22 cellular contexts compared by ENCODE assay signal in genomic region chr11:75911459-75911858, GRCh38.
"Had no signal": no experiment of that assay in that cellular context is flagged by ENCODE, and none has a peak within 500 bp of the region (broad histone marks: within the 10 kb centered on the region; RNA-seq: fewer than 3 reads in every experiment).

No MANE protein-coding gene starts in this region.

- ATAC-seq: foreskin keratinocyte, gastroesophageal sphincter, heart left ventricle, left lung, left ventricle myocardium superior, lower lobe of right lung, mucosa of descending colon had no signal

- H3K4me3 Mint-ChIP-seq: immature natural killer cell, mesothelial cell of epicardium, naive B cell had no signal

- H3K27ac Mint-ChIP-seq: immature natural killer cell, mesothelial cell of epicardium had no signal

- H3K9me3 ChIP-seq: colonic mucosa, esophagus muscularis mucosa, gastroesophageal sphincter, heart left ventricle, left lung, lower lobe of right lung, mucosa of descending colon had no signal

- DNase-seq: colonic mucosa; dermis blood vessel endothelial cell; dorsolateral prefrontal cortex; effector CD4-positive, alpha-beta T cell; effector memory CD4-positive, alpha-beta T cell; foreskin keratinocyte; heart left ventricle; hypothalamus; immature natural killer cell; islet precursor cell; kidney; kidney glomerular epithelial cell; left ventricle myocardium superior; lower lobe of right lung; mesenchymal stem cell; mucosa of descending colon; naive B cell had no signal

- H3K36me3 ChIP-seq: colonic mucosa had no signal

- H3K27me3 ChIP-seq: colonic mucosa, dorsolateral prefrontal cortex, esophagus muscularis mucosa, foreskin keratinocyte, gastroesophageal sphincter, heart left ventricle, hepatocyte, left lung had no signal

- H3K27me3 Mint-ChIP-seq: naive B cell had no signal

- H3K27ac ChIP-seq: colonic mucosa, dorsolateral prefrontal cortex, esophagus muscularis mucosa, foreskin keratinocyte, gastroesophageal sphincter, heart left ventricle, hepatocyte, left lung, lower lobe of right lung had no signal

- H3K4me1 ChIP-seq: colonic mucosa, esophagus muscularis mucosa, foreskin keratinocyte, gastroesophageal sphincter, lower lobe of right lung had no signal

- H3K4me3 ChIP-seq: colonic mucosa, dorsolateral prefrontal cortex, esophagus muscularis mucosa, gastroesophageal sphincter, heart left ventricle, hepatocyte, left lung, lower lobe of right lung, mucosa of descending colon had no signal

- H3K9me3 Mint-ChIP-seq: immature natural killer cell had no signal
